In the genomic region with DNA sequence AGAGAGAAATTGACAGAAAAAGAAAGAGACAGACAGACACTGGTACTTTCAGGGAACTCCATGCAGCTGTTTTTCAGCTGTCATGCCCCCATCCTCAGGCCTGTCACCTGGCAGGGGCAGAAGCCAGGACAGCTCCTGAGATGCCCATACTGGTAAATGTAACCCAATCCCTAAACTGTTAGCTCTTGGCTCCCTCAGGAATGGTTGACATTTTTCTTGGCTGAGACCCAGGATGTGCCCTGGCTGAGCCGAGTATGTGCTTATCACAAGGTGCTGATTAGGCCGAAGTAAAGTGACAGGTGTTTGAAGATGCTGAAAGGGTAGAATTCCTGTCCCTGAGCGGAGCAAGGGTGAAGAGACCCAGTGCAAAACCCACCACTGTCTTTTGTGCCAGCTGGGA, we compare ENCODE assay signal across 10 cellular contexts. TPM values are rescaled to one million over a fixed set of nuclear protein-coding genes. Genes with fewer than 3 reads are reported as not detected.
A peak's percentile ranks its signal among the peaks of the same experiment; 100 is the strongest.
DNase-seq lines count a peak whose midpoint lies in the region; TF ChIP-seq lines count a peak whose summit lies in the region.
"Had no signal": no experiment of that assay in that cellular context is flagged by ENCODE, and none has a peak within 500 bp of the region (broad histone marks: within the 10 kb centered on the region; RNA-seq: fewer than 3 reads in every experiment).

No MANE protein-coding gene starts in this region.

- intact Hi-C loops in tibial artery (cut with DNase I; ENCODE audit: low total_unique reads) = no loop called here

- no peak for TF ChIP-seq CTCF in tibial artery (IDR thresholded peaks at IDR 0.05)

- H3K4me1 ChIP-seq in SJCRH30 = peaks cover 58% of the 10 kb centered on the region
- peaks cover 0 to 32% (median 16%) of the 10 kb centered on the region in 4 donors for H3K4me1 ChIP-seq in tibial artery

- H3K36me3 ChIP-seq in SJCRH30 (peaks cover 16% of the 10 kb centered on the region), tibial artery (peaks cover 0 to 22% (median 5%) of the 10 kb centered on the region in 3 donors)

- DNase-seq in NCI-H2029 (lab: John Stamatoyannopoulos, UW) = peak; percentile 94
- peak; percentile 89 to 97 for DNase-seq in SJCRH30
- peak; percentile 5 for DNase-seq in kidney glomerular epithelial cell (lab: John Stamatoyannopoulos, UW)
- no peak for DNase-seq in tibial artery
- DNase-seq in activated CD4-positive, alpha-beta T cell treated with anti-CD3 and anti-CD28 coated beads for 1 hour = no peak
- DNase-seq in stimulated activated CD4-positive, alpha-beta T cell treated with anti-CD3 and anti-CD28 coated beads, Interleukin-4, amount 100 ng/mL, for 24 hours = no peak
- no peak for DNase-seq in hippocampal formation (lab: John Stamatoyannopoulos, UW)
- DNase-seq: activated naive CD4-positive, alpha-beta T cell treated with Interleukin-2 at 50 U/mL for 16 hours; T-cell had no signal

- no peak overlapping the region for H3K4me3 ChIP-seq in SJCRH30
- H3K4me3 ChIP-seq in tibial artery = no peak overlapping the region

- H3K9me3 ChIP-seq in SJCRH30 (replicated peaks) (no peaks in the 10 kb centered on the region), tibial artery (no peaks in the 10 kb centered on the region)

- no peaks in the 10 kb centered on the region for H3K27me3 ChIP-seq in SJCRH30
- H3K27me3 ChIP-seq in tibial artery = no peaks in the 10 kb centered on the region

- H3K27ac ChIP-seq in SJCRH30 = peak overlapping the region; percentile 70
- peak overlapping the region; percentile 10 to 17 for H3K27ac ChIP-seq in tibial artery
- H3K27ac ChIP-seq: KMS-11 had no signal

RNA-seq across cellular contexts. Expression of a gene that starts 50.7 kb away (rescaled TPM):
- total RNA-seq in SJCRH30 (2014; rRNA removed; shearing (Covaris generic)) = 91.1 and 97.1 TPM in 2 replicates

Comparison
In these comparisons a context has a peak if more than half of its experiments do, and no peak if none do; other contexts are left out.
1. DNase-seq: peak in NCI-H2029 (single experiment), SJCRH30 (2 of 2) and kidney glomerular epithelial cell (single experiment); none in tibial artery (0 of 2), activated CD4-positive, alpha-beta T cell treated with anti-CD3 and anti-CD28 coated beads for 1 hour (single experiment), stimulated activated CD4-positive, alpha-beta T cell treated with anti-CD3 and anti-CD28 coated beads, Interleukin-4, amount 100 ng/mL, for 24 hours (single experiment) and hippocampal formation (0 of 2).